Comparison of ENCODE assay signal across 1 cellular context in the genomic region with DNA sequence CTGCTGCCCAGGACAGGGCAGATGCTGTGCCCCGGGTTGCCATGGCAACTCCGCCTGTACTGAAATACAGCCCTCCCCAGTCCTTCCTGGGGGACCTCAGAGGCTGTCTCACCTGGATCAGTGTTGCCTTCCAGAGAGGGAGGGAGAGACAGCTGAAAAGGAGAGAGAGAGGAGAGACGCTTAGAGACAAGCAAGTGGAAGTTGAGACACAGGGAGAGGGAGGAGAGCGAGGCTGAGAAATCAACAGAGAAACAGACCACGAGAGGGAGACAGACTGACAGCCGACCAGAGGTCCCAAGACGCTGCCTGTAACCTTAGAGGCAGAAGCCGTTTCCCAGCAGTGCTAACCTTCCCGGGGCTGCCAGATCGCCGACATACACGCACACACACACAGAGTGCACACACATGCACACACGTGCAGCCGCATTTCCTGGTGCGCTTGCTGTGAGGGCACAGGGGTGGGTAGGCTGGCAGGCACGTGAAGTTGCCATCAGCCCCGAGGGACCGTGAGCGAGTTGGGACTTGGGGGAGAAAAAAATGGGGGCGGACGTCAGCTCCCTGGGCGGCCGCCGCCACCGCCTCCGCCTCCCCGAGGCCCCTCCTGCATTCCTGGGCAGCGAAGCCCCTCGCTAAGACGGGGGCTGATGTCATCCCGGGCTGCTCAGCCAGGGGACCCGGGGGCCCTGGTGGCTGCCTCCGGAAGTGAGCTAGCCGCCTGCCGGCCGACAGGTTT.
TF ChIP-seq lines count a peak whose summit lies in the region.

No MANE protein-coding gene starts in this region.

TF ChIP-seq in WTC11, 78 proteins besides CTCF, POLR2A, EP300 and RAD21 (continued from another document):
- TF ChIP-seq OVOL2 (CRISPR knock-in tag; IDR thresholded peaks at IDR 0.05; ENCODE audit: borderline replicate concordance) (no peak), ZNF671 (CRISPR knock-in tag; IDR thresholded peaks at IDR 0.05) (no peak), NR2C2 (CRISPR knock-in tag; IDR thresholded peaks at IDR 0.05) (no peak), MXD4 (CRISPR knock-in tag; IDR thresholded peaks at IDR 0.05; ENCODE audit: borderline replicate concordance) (no peak), ZNF138 (CRISPR knock-in tag; conservative IDR thresholded peaks at IDR 0.05) (no peak), ELF4 (CRISPR knock-in tag; IDR thresholded peaks at IDR 0.05; ENCODE audit: low read depth) (no peak), GABPB1 (CRISPR knock-in tag; IDR thresholded peaks at IDR 0.05) (0 out of 2 replicates have a peak, but pooled peaks have one; percentile 51), ESRRA (CRISPR knock-in tag; IDR thresholded peaks at IDR 0.05; ENCODE audit: borderline replicate concordance) (no peak), ZNF317 (CRISPR knock-in tag; IDR thresholded peaks at IDR 0.05; ENCODE audit: borderline replicate concordance, low read depth) (peak; percentile 59; the same call in 1 of the 2 replicates), GRHL2 (CRISPR knock-in tag; IDR thresholded peaks at IDR 0.05; ENCODE audit: insufficient replicate concordance, severe bottlenecking) (no peak), FOXJ3 (CRISPR knock-in tag; IDR thresholded peaks at IDR 0.05; ENCODE audit: borderline replicate concordance) (no peak), NR1H2 (CRISPR knock-in tag; IDR thresholded peaks at IDR 0.05) (no peak)
- TF ChIP-seq, protein P1, sequence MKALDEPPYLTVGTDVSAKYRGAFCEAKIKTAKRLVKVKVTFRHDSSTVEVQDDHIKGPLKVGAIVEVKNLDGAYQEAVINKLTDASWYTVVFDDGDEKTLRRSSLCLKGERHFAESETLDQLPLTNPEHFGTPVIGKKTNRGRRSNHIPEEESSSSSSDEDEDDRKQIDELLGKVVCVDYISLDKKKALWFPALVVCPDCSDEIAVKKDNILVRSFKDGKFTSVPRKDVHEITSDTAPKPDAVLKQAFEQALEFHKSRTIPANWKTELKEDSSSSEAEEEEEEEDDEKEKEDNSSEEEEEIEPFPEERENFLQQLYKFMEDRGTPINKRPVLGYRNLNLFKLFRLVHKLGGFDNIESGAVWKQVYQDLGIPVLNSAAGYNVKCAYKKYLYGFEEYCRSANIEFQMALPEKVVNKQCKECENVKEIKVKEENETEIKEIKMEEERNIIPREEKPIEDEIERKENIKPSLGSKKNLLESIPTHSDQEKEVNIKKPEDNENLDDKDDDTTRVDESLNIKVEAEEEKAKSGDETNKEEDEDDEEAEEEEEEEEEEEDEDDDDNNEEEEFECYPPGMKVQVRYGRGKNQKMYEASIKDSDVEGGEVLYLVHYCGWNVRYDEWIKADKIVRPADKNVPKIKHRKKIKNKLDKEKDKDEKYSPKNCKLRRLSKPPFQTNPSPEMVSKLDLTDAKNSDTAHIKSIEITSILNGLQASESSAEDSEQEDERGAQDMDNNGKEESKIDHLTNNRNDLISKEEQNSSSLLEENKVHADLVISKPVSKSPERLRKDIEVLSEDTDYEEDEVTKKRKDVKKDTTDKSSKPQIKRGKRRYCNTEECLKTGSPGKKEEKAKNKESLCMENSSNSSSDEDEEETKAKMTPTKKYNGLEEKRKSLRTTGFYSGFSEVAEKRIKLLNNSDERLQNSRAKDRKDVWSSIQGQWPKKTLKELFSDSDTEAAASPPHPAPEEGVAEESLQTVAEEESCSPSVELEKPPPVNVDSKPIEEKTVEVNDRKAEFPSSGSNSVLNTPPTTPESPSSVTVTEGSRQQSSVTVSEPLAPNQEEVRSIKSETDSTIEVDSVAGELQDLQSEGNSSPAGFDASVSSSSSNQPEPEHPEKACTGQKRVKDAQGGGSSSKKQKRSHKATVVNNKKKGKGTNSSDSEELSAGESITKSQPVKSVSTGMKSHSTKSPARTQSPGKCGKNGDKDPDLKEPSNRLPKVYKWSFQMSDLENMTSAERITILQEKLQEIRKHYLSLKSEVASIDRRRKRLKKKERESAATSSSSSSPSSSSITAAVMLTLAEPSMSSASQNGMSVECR (CRISPR knock-in tag; IDR thresholded peaks at IDR 0.05; ENCODE audit: borderline replicate concordance), result 0 out of 2 replicates have a peak, but pooled peaks have one; percentile 38
- TF ChIP-seq, protein P2, sequence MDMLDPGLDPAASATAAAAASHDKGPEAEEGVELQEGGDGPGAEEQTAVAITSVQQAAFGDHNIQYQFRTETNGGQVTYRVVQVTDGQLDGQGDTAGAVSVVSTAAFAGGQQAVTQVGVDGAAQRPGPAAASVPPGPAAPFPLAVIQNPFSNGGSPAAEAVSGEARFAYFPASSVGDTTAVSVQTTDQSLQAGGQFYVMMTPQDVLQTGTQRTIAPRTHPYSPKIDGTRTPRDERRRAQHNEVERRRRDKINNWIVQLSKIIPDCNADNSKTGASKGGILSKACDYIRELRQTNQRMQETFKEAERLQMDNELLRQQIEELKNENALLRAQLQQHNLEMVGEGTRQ (CRISPR knock-in tag; IDR thresholded peaks at IDR 0.05), result no peak
- TF ChIP-seq, protein P3, sequence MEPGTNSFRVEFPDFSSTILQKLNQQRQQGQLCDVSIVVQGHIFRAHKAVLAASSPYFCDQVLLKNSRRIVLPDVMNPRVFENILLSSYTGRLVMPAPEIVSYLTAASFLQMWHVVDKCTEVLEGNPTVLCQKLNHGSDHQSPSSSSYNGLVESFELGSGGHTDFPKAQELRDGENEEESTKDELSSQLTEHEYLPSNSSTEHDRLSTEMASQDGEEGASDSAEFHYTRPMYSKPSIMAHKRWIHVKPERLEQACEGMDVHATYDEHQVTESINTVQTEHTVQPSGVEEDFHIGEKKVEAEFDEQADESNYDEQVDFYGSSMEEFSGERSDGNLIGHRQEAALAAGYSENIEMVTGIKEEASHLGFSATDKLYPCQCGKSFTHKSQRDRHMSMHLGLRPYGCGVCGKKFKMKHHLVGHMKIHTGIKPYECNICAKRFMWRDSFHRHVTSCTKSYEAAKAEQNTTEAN (CRISPR knock-in tag; IDR thresholded peaks at IDR 0.05), result no peak
- TF ChIP-seq, protein P4, sequence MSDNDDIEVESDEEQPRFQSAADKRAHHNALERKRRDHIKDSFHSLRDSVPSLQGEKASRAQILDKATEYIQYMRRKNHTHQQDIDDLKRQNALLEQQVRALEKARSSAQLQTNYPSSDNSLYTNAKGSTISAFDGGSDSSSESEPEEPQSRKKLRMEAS (CRISPR knock-in tag; IDR thresholded peaks at IDR 0.05), result peak; percentile 67
